Comparison of ENCODE assay signal across 8 cellular contexts in the genomic region with DNA sequence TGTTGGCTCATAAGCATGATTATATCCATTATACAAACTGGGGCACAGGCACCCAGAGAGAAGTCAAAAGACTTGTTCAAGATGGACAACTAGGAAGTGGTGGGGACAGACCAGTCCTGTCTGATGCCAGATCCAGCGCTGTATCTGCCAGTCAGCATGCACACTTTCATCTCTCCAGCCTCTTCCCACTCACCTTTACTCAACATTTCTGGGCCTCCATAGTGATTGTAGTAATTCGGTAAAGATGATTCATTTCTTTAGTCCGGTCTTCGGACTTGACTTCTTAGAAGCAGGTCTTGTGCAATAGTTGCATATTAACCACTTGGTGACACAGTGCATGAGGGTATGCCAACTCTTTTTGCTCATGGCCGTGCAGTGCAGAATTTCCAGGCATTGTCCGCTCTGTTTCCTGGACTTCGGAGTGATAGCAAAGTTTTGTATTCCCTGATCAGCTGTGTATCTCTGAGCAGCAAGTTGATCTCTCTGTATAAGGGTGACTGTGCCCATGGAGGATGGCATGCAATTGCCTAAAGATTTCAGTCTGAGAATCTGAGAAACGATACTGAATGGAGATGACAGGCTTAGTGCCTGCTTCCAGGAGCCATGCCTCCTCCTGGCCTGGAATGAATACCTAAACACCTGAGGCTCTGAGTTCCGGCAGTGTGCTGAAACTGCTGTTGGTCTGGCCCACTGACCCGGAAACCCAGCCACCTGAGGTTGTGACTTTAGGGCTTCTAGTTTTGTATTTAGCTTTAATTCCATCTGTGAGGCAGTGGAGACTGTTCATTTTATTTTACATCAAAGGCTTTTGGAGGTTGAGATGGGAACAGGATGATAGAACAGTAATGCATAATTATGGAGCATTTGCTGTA. TPM values are rescaled to one million over a fixed set of nuclear protein-coding genes. Genes with fewer than 3 reads are reported as not detected.
A peak's percentile ranks its signal among the peaks of the same experiment; 100 is the strongest.
DNase-seq lines count a peak whose midpoint lies in the region; ATAC-seq and TF ChIP-seq lines count a peak whose summit lies in the region.

No MANE protein-coding gene starts in this region.

- peaks cover 40 to 93% of the 10 kb centered on the region in 2 donors for H3K4me1 ChIP-seq in left lung

- peak overlapping the region; percentile 93 for H3K27ac Mint-ChIP-seq in activated naive CD8-positive, alpha-beta T cell

- intact Hi-C loops in left lung (cut with DNase I) = no loop called here

- no peak overlapping the region for H3K4me3 ChIP-seq in left lung

- no peaks in the 10 kb centered on the region for H3K36me3 ChIP-seq in left lung

- peaks cover 2% of the 10 kb centered on the region for H3K36me3 Mint-ChIP-seq in activated naive CD8-positive, alpha-beta T cell

- no peaks in the 10 kb centered on the region for H3K27me3 Mint-ChIP-seq in activated naive CD8-positive, alpha-beta T cell

- peak; percentile 32 for ATAC-seq in GM18909 (IDR thresholded peaks at IDR 0.05; ENCODE audit: poor library complexity, unreplicated experiment)
- peak; percentile 24 for ATAC-seq in HG03469 (IDR thresholded peaks at IDR 0.05; ENCODE audit: unreplicated experiment)
- ATAC-seq in left lung = peak; percentile 54
- no peak for ATAC-seq in HG03135 (IDR thresholded peaks at IDR 0.05; ENCODE audit: unreplicated experiment)

- no peaks in the 10 kb centered on the region for H3K27me3 ChIP-seq in left lung

- no peaks in the 10 kb centered on the region for H3K9me3 ChIP-seq in left lung

- peak overlapping the region; percentile 77 for H3K4me3 Mint-ChIP-seq in activated naive CD8-positive, alpha-beta T cell

- no peak for TF ChIP-seq CTCF in left lung (IDR thresholded peaks at IDR 0.05)

- H3K27ac ChIP-seq in left lung = peak overlapping the region; percentile 72 to 94

- DNase-seq in left lung (no peak), NCI-H2029 (lab: John Stamatoyannopoulos, UW) (no peak), GM19238 (ENCODE audit: insufficient read length, low spot score) (no peak)
- DNase-seq in effector CD4-positive, alpha-beta T cell = no peak

- no peaks in the 10 kb centered on the region for H3K9me3 Mint-ChIP-seq in activated naive CD8-positive, alpha-beta T cell (ENCODE audit: low read depth)

- peaks cover 95% of the 10 kb centered on the region for H3K4me1 Mint-ChIP-seq in activated naive CD8-positive, alpha-beta T cell (ENCODE audit: low read depth)

RNA-seq across cellular contexts. Expression of a gene that starts 39.0 kb away (rescaled TPM):
- total RNA-seq in left lung = 100 to 1,000 TPM in 1 of 2 donors, 10 to 100 TPM in 1; 79.5 to 114 TPM
